ENCODE assay signal across 27 cellular contexts in the genomic region with DNA sequence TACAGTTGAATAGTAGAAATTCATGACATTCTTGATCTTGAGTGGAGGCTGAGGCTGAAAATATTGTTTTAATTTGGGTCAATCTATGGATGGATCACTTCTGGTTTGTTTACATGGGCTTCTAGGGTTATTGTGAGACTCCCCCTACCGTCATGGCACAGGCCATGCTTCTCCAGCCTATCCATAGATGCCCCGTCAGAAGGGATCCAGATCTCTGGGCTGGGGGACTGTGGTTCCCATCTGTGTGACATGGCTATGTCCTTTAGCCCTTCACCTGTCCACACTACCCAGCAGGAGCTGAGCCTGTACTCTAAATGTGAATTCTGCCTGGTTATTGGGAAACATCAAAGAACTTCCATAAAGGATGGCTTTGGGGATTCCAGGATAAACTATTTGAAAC.
DNase-seq lines count a peak whose midpoint lies in the region; ATAC-seq, FAIRE-seq and TF ChIP-seq lines count a peak whose summit lies in the region.
"Had no signal": no experiment of that assay in that cellular context is flagged by ENCODE, and none has a peak within 500 bp of the region (broad histone marks: within the 10 kb centered on the region; RNA-seq: fewer than 3 reads in every experiment).

No MANE protein-coding gene starts in this region.

- TF ChIP-seq RAD21 in Ishikawa (IDR thresholded peaks at IDR 0.05; ENCODE audit: low read depth): peak; percentile 7; the same call in 1 of the 2 replicates

- H3K27me3 ChIP-seq in cardiac muscle cell: no peaks in the 10 kb centered on the region
- H3K27me3 ChIP-seq in heart right ventricle: no peaks in the 10 kb centered on the region
- H3K27me3 ChIP-seq: BLaER1 treated with 17β-estradiol and CSF1 and Interleukin-3, amounts not matched to agents 10 nM and 100 nM had no signal

- ATAC-seq in heart right ventricle: no peak
- ATAC-seq in activated T-helper 17 cell treated with anti-CD3 and anti-CD28 coated beads, Interleukin-2, amount 50 U/mL, for 72 hours (replicated peaks): no peak
- ATAC-seq: activated CD8-positive, alpha-beta memory T cell treated with anti-CD3 and anti-CD28 coated beads, Interleukin-2, amount 10 ng/mL, durations not matched to agents 7 days and 5 days; psoas muscle had no signal

- TF ChIP-seq CTCF in cardiac muscle cell (IDR thresholded peaks at IDR 0.05; ENCODE audit: low read depth, low read length): peak; percentile 10
- no peak for TF ChIP-seq CTCF in heart right ventricle (IDR thresholded peaks at IDR 0.05)
- TF ChIP-seq CTCF in choroid plexus epithelial cell (conservative IDR thresholded peaks at IDR 0.05; ENCODE audit: low read depth, low read length): peak; percentile 30

- H3K36me3 ChIP-seq in cardiac muscle cell: no peaks in the 10 kb centered on the region
- no peaks in the 10 kb centered on the region for H3K36me3 ChIP-seq in heart right ventricle
- H3K36me3 ChIP-seq: BLaER1 treated with 17β-estradiol and CSF1 and Interleukin-3, amounts not matched to agents 10 nM and 100 nM; WERI-Rb-1 had no signal

- H3K27ac Mint-ChIP-seq in activated T-helper 17 cell treated with anti-CD3 and anti-CD28 coated beads, Interleukin-2, amount 50 U/mL, for 72 hours: no peak overlapping the region
- H3K27ac Mint-ChIP-seq: activated CD4-positive, alpha-beta T cell treated with anti-CD3 and anti-CD28 coated beads, Interleukin-2, amount 10 ng/mL, durations not matched to agents 7 days and 5 days; activated CD8-positive, alpha-beta memory T cell treated with anti-CD3 and anti-CD28 coated beads, Interleukin-2, amount 10 ng/mL, durations not matched to agents 7 days and 5 days; activated naive CD4-positive, alpha-beta T cell treated with anti-CD3 and anti-CD28 coated beads, Interleukin-2, amount 50 U/mL, for 24 hours; activated T-helper 1 cell treated with anti-CD3 and anti-CD28 coated beads, Interleukin-12 subunit alpha, Interleukin-12 subunit beta, Interleukin-2, Interleukin-4 antibody, amounts not matched to agents 30 ng/mL and 10 ng/mL and 1 ng/mL, durations not matched to agents 14 hours and 24 hours and 36 hours; memory B cell; T-helper 2 cell treated with Interferon-gamma antibody and Interleukin-4, amounts not matched to agents 5 μg/mL and 100 μg/mL, for 36 hours had no signal

- WGBS in heart right ventricle, 2 donors: 64 to 75% methylated on average over 2 of the region's 2 CpGs

- no peak overlapping the region for H3K4me3 Mint-ChIP-seq in activated T-helper 17 cell treated with anti-CD3 and anti-CD28 coated beads, Interleukin-2, amount 50 U/mL, for 72 hours
- H3K4me3 Mint-ChIP-seq: activated CD4-positive, alpha-beta T cell treated with anti-CD3 and anti-CD28 coated beads, Interleukin-2, amount 10 ng/mL, durations not matched to agents 7 days and 5 days; activated CD8-positive, alpha-beta memory T cell treated with anti-CD3 and anti-CD28 coated beads, Interleukin-2, amount 10 ng/mL, durations not matched to agents 7 days and 5 days; activated naive CD4-positive, alpha-beta T cell treated with anti-CD3 and anti-CD28 coated beads, Interleukin-2, amount 50 U/mL, for 24 hours; activated T-helper 1 cell treated with anti-CD3 and anti-CD28 coated beads, Interleukin-12 subunit alpha, Interleukin-12 subunit beta, Interleukin-2, Interleukin-4 antibody, amounts not matched to agents 30 ng/mL and 10 ng/mL and 1 ng/mL, durations not matched to agents 14 hours and 24 hours and 36 hours; memory B cell; T-helper 2 cell treated with Interferon-gamma antibody and Interleukin-4, amounts not matched to agents 5 μg/mL and 100 μg/mL, for 36 hours had no signal

- TF ChIP-seq EP300 in Ishikawa (IDR thresholded peaks at IDR 0.05; ENCODE audit: borderline replicate concordance): no peak

- FAIRE-seq in GM19239 (lab: Jason Lieb, UNC): no peak
- FAIRE-seq: A204.1 had no signal

- DNase-seq in cardiac muscle cell (ENCODE audit: low read depth in 1 of 2, low spot score in 1 of 2) (no peak), heart right ventricle (no peak), choroid plexus epithelial cell (ENCODE audit: low read depth) (no peak), GM19239 (ENCODE audit: insufficient read length, low spot score) (no peak), pons (ENCODE audit: low spot score) (no peak), SIG-M5 treated with dmso at 0.1 percent for 504 hours (lab: John Stamatoyannopoulos, UW; ENCODE audit: unreplicated experiment) (no peak)
- DNase-seq: activated CD4-positive, alpha-beta T cell treated with anti-CD3 and anti-CD28 coated beads, Interleukin-2, amount 10 ng/mL, durations not matched to agents 7 days and 5 days; activated CD8-positive, alpha-beta memory T cell treated with anti-CD3 and anti-CD28 coated beads, Interleukin-2, amount 10 ng/mL, durations not matched to agents 7 days and 5 days; Caco-2; DMS79 treated with DMSO at 0.1 percent for 48 hours; erythroblast; foreskin melanocyte; Karpas-422; NCI-H1092 treated with DMSO at 0.1 percent for 48 hours; NCI-H187 treated with DMSO at 0.1 percent for 48 hours; NCI-H774; psoas muscle; trophoblast cell; WERI-Rb-1 had no signal

- H3K27me3 Mint-ChIP-seq in activated T-helper 17 cell treated with anti-CD3 and anti-CD28 coated beads, Interleukin-2, amount 50 U/mL, for 72 hours: peaks cover 16% of the 10 kb centered on the region
- H3K27me3 Mint-ChIP-seq: activated CD4-positive, alpha-beta T cell treated with anti-CD3 and anti-CD28 coated beads, Interleukin-2, amount 10 ng/mL, durations not matched to agents 7 days and 5 days had no signal

- intact Hi-C loops in heart right ventricle (cut with DNase I): no loop called here

- peaks cover 3% of the 10 kb centered on the region for H3K9me3 Mint-ChIP-seq in activated T-helper 17 cell treated with anti-CD3 and anti-CD28 coated beads, Interleukin-2, amount 50 U/mL, for 72 hours
- H3K9me3 Mint-ChIP-seq: activated CD4-positive, alpha-beta T cell treated with anti-CD3 and anti-CD28 coated beads, Interleukin-2, amount 10 ng/mL, durations not matched to agents 7 days and 5 days; activated T-helper 1 cell treated with anti-CD3 and anti-CD28 coated beads, Interleukin-12 subunit alpha, Interleukin-12 subunit beta, Interleukin-2, Interleukin-4 antibody, amounts not matched to agents 30 ng/mL and 10 ng/mL and 1 ng/mL, durations not matched to agents 14 hours and 24 hours and 36 hours; T-helper 2 cell treated with Interferon-gamma antibody and Interleukin-4, amounts not matched to agents 5 μg/mL and 100 μg/mL, for 36 hours had no signal

- H3K4me1 Mint-ChIP-seq in activated T-helper 17 cell treated with anti-CD3 and anti-CD28 coated beads, Interleukin-2, amount 50 U/mL, for 72 hours: no peaks in the 10 kb centered on the region
- H3K4me1 Mint-ChIP-seq: activated CD4-positive, alpha-beta T cell treated with anti-CD3 and anti-CD28 coated beads, Interleukin-2, amount 10 ng/mL, durations not matched to agents 7 days and 5 days; activated CD8-positive, alpha-beta memory T cell treated with anti-CD3 and anti-CD28 coated beads, Interleukin-2, amount 10 ng/mL, durations not matched to agents 7 days and 5 days; activated naive CD4-positive, alpha-beta T cell treated with anti-CD3 and anti-CD28 coated beads, Interleukin-2, amount 50 U/mL, for 24 hours; memory B cell had no signal

- H3K4me1 ChIP-seq in cardiac muscle cell (ENCODE audit: low read depth) (no peaks in the 10 kb centered on the region), heart right ventricle (no peaks in the 10 kb centered on the region)
- H3K4me1 ChIP-seq: BLaER1 treated with 17β-estradiol and CSF1 and Interleukin-3, amounts not matched to agents 10 nM and 100 nM; Caco-2; psoas muscle had no signal

- H3K4me3 ChIP-seq in cardiac muscle cell: no peak overlapping the region
- no peak overlapping the region for H3K4me3 ChIP-seq in heart right ventricle
- H3K4me3 ChIP-seq in choroid plexus epithelial cell (ENCODE audit: low read depth, low read length): no peak overlapping the region
- H3K4me3 ChIP-seq: BLaER1 treated with 17β-estradiol and CSF1 and Interleukin-3, amounts not matched to agents 10 nM and 100 nM; psoas muscle had no signal

- H3K27ac ChIP-seq in cardiac muscle cell (no peak overlapping the region), heart right ventricle (no peak overlapping the region)
- H3K27ac ChIP-seq: BLaER1 treated with 17β-estradiol and CSF1 and Interleukin-3, amounts not matched to agents 10 nM and 100 nM; psoas muscle; WERI-Rb-1 had no signal

- H3K9me3 ChIP-seq in cardiac muscle cell (ENCODE audit: low read depth) (no peaks in the 10 kb centered on the region), heart right ventricle (peaks cover 0 to 24% (median 6%) of the 10 kb centered on the region in 11 donors)
- H3K9me3 ChIP-seq: Caco-2 had no signal

- no peaks in the 10 kb centered on the region for H3K36me3 Mint-ChIP-seq in activated T-helper 17 cell treated with anti-CD3 and anti-CD28 coated beads, Interleukin-2, amount 50 U/mL, for 72 hours (ENCODE audit: low read depth)
- H3K36me3 Mint-ChIP-seq: activated CD8-positive, alpha-beta memory T cell treated with anti-CD3 and anti-CD28 coated beads, Interleukin-2, amount 10 ng/mL, durations not matched to agents 7 days and 5 days; activated naive CD4-positive, alpha-beta T cell treated with anti-CD3 and anti-CD28 coated beads, Interleukin-2, amount 50 U/mL, for 24 hours; memory B cell had no signal

TF ChIP-seq in Ishikawa, 13 proteins besides CTCF, POLR2A, EP300 and RAD21 (continues in another document):
- TF ChIP-seq NFIC (IDR thresholded peaks at IDR 0.05): no peak
- TF ChIP-seq, protein P1, sequence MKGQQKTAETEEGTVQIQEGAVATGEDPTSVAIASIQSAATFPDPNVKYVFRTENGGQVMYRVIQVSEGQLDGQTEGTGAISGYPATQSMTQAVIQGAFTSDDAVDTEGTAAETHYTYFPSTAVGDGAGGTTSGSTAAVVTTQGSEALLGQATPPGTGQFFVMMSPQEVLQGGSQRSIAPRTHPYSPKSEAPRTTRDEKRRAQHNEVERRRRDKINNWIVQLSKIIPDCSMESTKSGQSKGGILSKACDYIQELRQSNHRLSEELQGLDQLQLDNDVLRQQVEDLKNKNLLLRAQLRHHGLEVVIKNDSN (IDR thresholded peaks at IDR 0.05): no peak
- no peak for TF ChIP-seq YY1 (IDR thresholded peaks at IDR 0.05; ENCODE audit: low read depth)

Comparison
In these comparisons a context has a peak if more than half of its experiments do, and no peak if none do; other contexts are left out.
1. CTCF ChIP-seq: peak in cardiac muscle cell (single experiment) and choroid plexus epithelial cell (single experiment); none in heart right ventricle (0 of 9).